In genomic region chr3:125110016-125110875, GRCh38 we compare ENCODE assay signal across 1 cellular context.
TF ChIP-seq lines count a peak whose summit lies in the region.

No MANE protein-coding gene starts in this region.

TF ChIP-seq in K562, 482 proteins besides CTCF, POLR2A, EP300 and RAD21 (continued from another document):
- TF ChIP-seq, protein P1, sequence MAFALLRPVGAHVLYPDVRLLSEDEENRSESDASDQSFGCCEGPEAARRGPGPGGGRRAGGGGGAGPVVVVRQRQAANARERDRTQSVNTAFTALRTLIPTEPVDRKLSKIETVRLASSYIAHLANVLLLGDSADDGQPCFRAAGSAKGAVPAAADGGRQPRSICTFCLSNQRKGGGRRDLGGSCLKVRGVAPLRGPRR (CRISPR knock-in tag; IDR thresholded peaks at IDR 0.05) = no peak
- no peak for TF ChIP-seq ZC3H11A (IDR thresholded peaks at IDR 0.05; ENCODE audit: low read depth, low read length)
- TF ChIP-seq CREBBP (IDR thresholded peaks at IDR 0.05; ENCODE audit: low read depth, low read length) = no peak
- TF ChIP-seq PCBP2 (IDR thresholded peaks at IDR 0.05; ENCODE audit: low read depth, low read length, poor library complexity, severe bottlenecking) = no peak
- TF ChIP-seq BRCA1 (IDR thresholded peaks at IDR 0.05) = no peak
- TF ChIP-seq BRCA1 (CRISPR knock-in tag; IDR thresholded peaks at IDR 0.05) = no peak
- no peak for TF ChIP-seq ARID2 (IDR thresholded peaks at IDR 0.05)
- peak; percentile 90 for TF ChIP-seq FOSL1 (tag; conservative IDR thresholded peaks at IDR 0.05)
- no peak for TF ChIP-seq XRCC5 (IDR thresholded peaks at IDR 0.05; ENCODE audit: low read depth, low read length)
- no peak for TF ChIP-seq TOE1 (IDR thresholded peaks at IDR 0.05; ENCODE audit: borderline replicate concordance)
- TF ChIP-seq TOE1 (CRISPR knock-in tag; IDR thresholded peaks at IDR 0.05; ENCODE audit: borderline replicate concordance, low read depth) = no peak
- no peak for TF ChIP-seq ZBTB11 (CRISPR knock-in tag; IDR thresholded peaks at IDR 0.05)
- TF ChIP-seq GTF2A2 (tag; IDR thresholded peaks at IDR 0.05) = no peak
- TF ChIP-seq EP400 (IDR thresholded peaks at IDR 0.05) = no peak
- TF ChIP-seq KAT7 (CRISPR knock-in tag; IDR thresholded peaks at IDR 0.05; ENCODE audit: borderline replicate concordance) = no peak
- TF ChIP-seq ZNF398 (CRISPR knock-in tag; IDR thresholded peaks at IDR 0.05) = no peak
- no peak for TF ChIP-seq CBX8 (IDR thresholded peaks at IDR 0.05; ENCODE audit: borderline replicate concordance, extremely low read depth, low read depth, low read length, poor library complexity, severe bottlenecking)
- TF ChIP-seq HDAC3 (IDR thresholded peaks at IDR 0.05; ENCODE audit: borderline replicate concordance, partially characterized antibody) = no peak
- TF ChIP-seq ATF3 (IDR thresholded peaks at IDR 0.05) = peak; percentile 12; the same call in 1 of the 2 replicates
- TF ChIP-seq ATF3 (CRISPR knock-in tag; conservative IDR thresholded peaks at IDR 0.05) = no peak
- no peak for TF ChIP-seq RAD51 (IDR thresholded peaks at IDR 0.05; ENCODE audit: borderline replicate concordance, low read depth)
- no peak for TF ChIP-seq PHF21A (IDR thresholded peaks at IDR 0.05; ENCODE audit: borderline replicate concordance, low read depth)
- no peak for TF ChIP-seq ZNF133 (CRISPR knock-in tag; IDR thresholded peaks at IDR 0.05)
- TF ChIP-seq, protein P2, sequence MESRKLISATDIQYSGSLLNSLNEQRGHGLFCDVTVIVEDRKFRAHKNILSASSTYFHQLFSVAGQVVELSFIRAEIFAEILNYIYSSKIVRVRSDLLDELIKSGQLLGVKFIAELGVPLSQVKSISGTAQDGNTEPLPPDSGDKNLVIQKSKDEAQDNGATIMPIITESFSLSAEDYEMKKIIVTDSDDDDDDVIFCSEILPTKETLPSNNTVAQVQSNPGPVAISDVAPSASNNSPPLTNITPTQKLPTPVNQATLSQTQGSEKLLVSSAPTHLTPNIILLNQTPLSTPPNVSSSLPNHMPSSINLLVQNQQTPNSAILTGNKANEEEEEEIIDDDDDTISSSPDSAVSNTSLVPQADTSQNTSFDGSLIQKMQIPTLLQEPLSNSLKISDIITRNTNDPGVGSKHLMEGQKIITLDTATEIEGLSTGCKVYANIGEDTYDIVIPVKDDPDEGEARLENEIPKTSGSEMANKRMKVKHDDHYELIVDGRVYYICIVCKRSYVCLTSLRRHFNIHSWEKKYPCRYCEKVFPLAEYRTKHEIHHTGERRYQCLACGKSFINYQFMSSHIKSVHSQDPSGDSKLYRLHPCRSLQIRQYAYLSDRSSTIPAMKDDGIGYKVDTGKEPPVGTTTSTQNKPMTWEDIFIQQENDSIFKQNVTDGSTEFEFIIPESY (CRISPR knock-in tag; IDR thresholded peaks at IDR 0.05) = no peak
- no peak for TF ChIP-seq TEAD1 (CRISPR knock-in tag; IDR thresholded peaks at IDR 0.05)
- no peak for TF ChIP-seq GATAD2A (IDR thresholded peaks at IDR 0.05)
- no peak for TF ChIP-seq MAZ (CRISPR knock-in tag; conservative IDR thresholded peaks at IDR 0.05 in 1 of 2, IDR thresholded peaks at IDR 0.05 in 1 of 2)
- no peak for TF ChIP-seq SLC30A9 (CRISPR knock-in tag; IDR thresholded peaks at IDR 0.05)
